1 cellular context compared by ENCODE assay signal in genomic region chr11:69055598-69056516, GRCh38.
TF ChIP-seq lines count a peak whose summit lies in the region.

No MANE protein-coding gene starts in this region.

TF ChIP-seq in GM12878, 131 proteins besides CTCF, POLR2A, EP300 and RAD21 (continued from another document and continues in another):
- TF ChIP-seq ZBTB40 (IDR thresholded peaks at IDR 0.05; ENCODE audit: borderline replicate concordance) (no peak; the same call in 1 of the 2 replicates), MYB (IDR thresholded peaks at IDR 0.05; ENCODE audit: borderline replicate concordance, low read depth, low read length) (peak; percentile 51; the same call in 1 of the 2 replicates), RB1 (IDR thresholded peaks at IDR 0.05; ENCODE audit: borderline replicate concordance) (peak; percentile 37; the same call in 1 of the 2 replicates), SUPT20H (IDR thresholded peaks at IDR 0.05; ENCODE audit: borderline replicate concordance, control insufficient read depth, low read depth, low read length) (no peak), ETV6 (conservative IDR thresholded peaks at IDR 0.05 in 1 of 2, IDR thresholded peaks at IDR 0.05 in 1 of 2; ENCODE audit: borderline replicate concordance in 1 of 2, low read depth in 1 of 2) (peak in 1 of 2 experiments; percentile 45; a peak in 1 of 4 replicates), HDGF (IDR thresholded peaks at IDR 0.05) (0 out of 2 replicates have a peak, but pooled peaks have one; percentile 14), TCF7 (IDR thresholded peaks at IDR 0.05; ENCODE audit: borderline replicate concordance) (no peak; the same call in 1 of the 2 replicates), SMARCA5 (IDR thresholded peaks at IDR 0.05) (peak; percentile 84), PAX5 (IDR thresholded peaks at IDR 0.05; ENCODE audit: borderline replicate concordance, low read depth, low read length) (peak; percentile 88), FOXM1 (IDR thresholded peaks at IDR 0.05; ENCODE audit: low read depth, low read length) (peak; percentile 76; the same call in 1 of the 2 replicates), ZBTB4 (CRISPR knock-in tag; IDR thresholded peaks at IDR 0.05) (no peak), NRF1 (conservative IDR thresholded peaks at IDR 0.05; ENCODE audit: low read depth, low read length) (no peak), SPI1 (IDR thresholded peaks at IDR 0.05; ENCODE audit: borderline replicate concordance, insufficient read depth, low read depth, low read length) (peak; percentile 96), STAT1 (conservative IDR thresholded peaks at IDR 0.05) (no peak), IRF5 (IDR thresholded peaks at IDR 0.05; ENCODE audit: borderline replicate concordance) (peak; percentile 52; the same call in 1 of the 2 replicates), ZNF592 (IDR thresholded peaks at IDR 0.05) (no peak), ZNF687 (IDR thresholded peaks at IDR 0.05) (peak; percentile 94), NR2C1 (IDR thresholded peaks at IDR 0.05) (peak; percentile 64), IKZF1 (conservative IDR thresholded peaks at IDR 0.05) (peak; percentile 97), SREBF1 (IDR thresholded peaks at IDR 0.05; ENCODE audit: low read length) (peak; percentile 12; the same call in 1 of the 2 replicates), SUZ12 (IDR thresholded peaks at IDR 0.05; ENCODE audit: unreplicated experiment) (no peak), RBBP5 (conservative IDR thresholded peaks at IDR 0.05) (no peak), KDM1A (IDR thresholded peaks at IDR 0.05; ENCODE audit: borderline replicate concordance) (no peak), GABPA (IDR thresholded peaks at IDR 0.05; ENCODE audit: low read depth) (no peak), POU2F2 (IDR thresholded peaks at IDR 0.05; ENCODE audit: borderline replicate concordance, low read depth, low read length) (no peak; the same call in 2 of the 3 replicates), SIX5 (IDR thresholded peaks at IDR 0.05; ENCODE audit: low read depth, low read length, severe bottlenecking) (no peak), MTA3 (IDR thresholded peaks at IDR 0.05; ENCODE audit: borderline replicate concordance, low read length) (peak; percentile 79; the same call in 1 of the 2 replicates)
- TF ChIP-seq, protein P1, sequence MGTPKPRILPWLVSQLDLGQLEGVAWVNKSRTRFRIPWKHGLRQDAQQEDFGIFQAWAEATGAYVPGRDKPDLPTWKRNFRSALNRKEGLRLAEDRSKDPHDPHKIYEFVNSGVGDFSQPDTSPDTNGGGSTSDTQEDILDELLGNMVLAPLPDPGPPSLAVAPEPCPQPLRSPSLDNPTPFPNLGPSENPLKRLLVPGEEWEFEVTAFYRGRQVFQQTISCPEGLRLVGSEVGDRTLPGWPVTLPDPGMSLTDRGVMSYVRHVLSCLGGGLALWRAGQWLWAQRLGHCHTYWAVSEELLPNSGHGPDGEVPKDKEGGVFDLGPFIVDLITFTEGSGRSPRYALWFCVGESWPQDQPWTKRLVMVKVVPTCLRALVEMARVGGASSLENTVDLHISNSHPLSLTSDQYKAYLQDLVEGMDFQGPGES (IDR thresholded peaks at IDR 0.05): no peak
- TF ChIP-seq, protein P2, sequence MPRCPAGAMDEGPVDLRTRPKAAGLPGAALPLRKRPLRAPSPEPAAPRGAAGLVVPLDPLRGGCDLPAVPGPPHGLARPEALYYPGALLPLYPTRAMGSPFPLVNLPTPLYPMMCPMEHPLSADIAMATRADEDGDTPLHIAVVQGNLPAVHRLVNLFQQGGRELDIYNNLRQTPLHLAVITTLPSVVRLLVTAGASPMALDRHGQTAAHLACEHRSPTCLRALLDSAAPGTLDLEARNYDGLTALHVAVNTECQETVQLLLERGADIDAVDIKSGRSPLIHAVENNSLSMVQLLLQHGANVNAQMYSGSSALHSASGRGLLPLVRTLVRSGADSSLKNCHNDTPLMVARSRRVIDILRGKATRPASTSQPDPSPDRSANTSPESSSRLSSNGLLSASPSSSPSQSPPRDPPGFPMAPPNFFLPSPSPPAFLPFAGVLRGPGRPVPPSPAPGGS (IDR thresholded peaks at IDR 0.05; ENCODE audit: borderline replicate concordance, insufficient read depth, low read depth, low read length, poor library complexity, severe bottlenecking): peak; percentile 87
- TF ChIP-seq, protein P3, sequence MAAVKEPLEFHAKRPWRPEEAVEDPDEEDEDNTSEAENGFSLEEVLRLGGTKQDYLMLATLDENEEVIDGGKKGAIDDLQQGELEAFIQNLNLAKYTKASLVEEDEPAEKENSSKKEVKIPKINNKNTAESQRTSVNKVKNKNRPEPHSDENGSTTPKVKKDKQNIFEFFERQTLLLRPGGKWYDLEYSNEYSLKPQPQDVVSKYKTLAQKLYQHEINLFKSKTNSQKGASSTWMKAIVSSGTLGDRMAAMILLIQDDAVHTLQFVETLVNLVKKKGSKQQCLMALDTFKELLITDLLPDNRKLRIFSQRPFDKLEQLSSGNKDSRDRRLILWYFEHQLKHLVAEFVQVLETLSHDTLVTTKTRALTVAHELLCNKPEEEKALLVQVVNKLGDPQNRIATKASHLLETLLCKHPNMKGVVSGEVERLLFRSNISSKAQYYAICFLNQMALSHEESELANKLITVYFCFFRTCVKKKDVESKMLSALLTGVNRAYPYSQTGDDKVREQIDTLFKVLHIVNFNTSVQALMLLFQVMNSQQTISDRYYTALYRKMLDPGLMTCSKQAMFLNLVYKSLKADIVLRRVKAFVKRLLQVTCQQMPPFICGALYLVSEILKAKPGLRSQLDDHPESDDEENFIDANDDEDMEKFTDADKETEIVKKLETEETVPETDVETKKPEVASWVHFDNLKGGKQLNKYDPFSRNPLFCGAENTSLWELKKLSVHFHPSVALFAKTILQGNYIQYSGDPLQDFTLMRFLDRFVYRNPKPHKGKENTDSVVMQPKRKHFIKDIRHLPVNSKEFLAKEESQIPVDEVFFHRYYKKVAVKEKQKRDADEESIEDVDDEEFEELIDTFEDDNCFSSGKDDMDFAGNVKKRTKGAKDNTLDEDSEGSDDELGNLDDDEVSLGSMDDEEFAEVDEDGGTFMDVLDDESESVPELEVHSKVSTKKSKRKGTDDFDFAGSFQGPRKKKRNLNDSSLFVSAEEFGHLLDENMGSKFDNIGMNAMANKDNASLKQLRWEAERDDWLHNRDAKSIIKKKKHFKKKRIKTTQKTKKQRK (IDR thresholded peaks at IDR 0.05; ENCODE audit: low read depth, low read length): no peak
